20 cellular contexts compared by ENCODE assay signal in the genomic region with DNA sequence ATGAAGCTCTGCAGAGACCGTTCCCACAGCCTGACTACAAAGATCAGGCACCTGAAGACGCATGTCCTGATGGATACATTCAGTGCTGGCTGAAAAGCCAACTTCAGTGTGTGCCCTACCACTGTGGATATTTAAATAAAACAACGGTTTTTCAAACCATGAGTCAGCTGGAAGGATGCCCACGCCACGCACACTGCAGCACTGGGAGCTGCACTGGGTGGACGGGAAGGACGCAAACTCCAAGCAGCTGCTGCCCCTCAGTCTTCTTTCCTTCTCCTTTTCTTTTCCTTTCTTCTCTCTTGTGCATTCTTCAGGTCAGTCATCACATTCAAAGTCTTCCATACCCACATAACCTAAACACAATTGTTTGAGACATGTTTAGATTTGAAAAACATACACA. TPM values are rescaled to one million over a fixed set of nuclear protein-coding genes. Genes with fewer than 3 reads are reported as not detected.
DNase-seq lines count a peak whose midpoint lies in the region; ATAC-seq, FAIRE-seq and TF ChIP-seq lines count a peak whose summit lies in the region.
"Had no signal": no experiment of that assay in that cellular context is flagged by ENCODE, and none has a peak within 500 bp of the region (broad histone marks: within the 10 kb centered on the region; RNA-seq: fewer than 3 reads in every experiment).

No MANE protein-coding gene starts in this region.

- no peaks in the 10 kb centered on the region for H3K9me3 ChIP-seq in body of pancreas
- H3K9me3 ChIP-seq: gastrocnemius medialis, pancreas had no signal

- ATAC-seq in body of pancreas, result no peak
- ATAC-seq: activated CD4-positive, CD25-positive, alpha-beta regulatory T cell treated with anti-CD3 and anti-CD28 coated beads, Interleukin-2, amount 50 U/mL, for 24 hours; gastrocnemius medialis; left ventricle myocardium superior; pancreas; stimulated activated naive B cell treated with anti-CD40 and anti-IgM and Interleukin-4, amounts not matched to agents 10 μg/mL and 1 μg/mL and 100 μg/mL, for 72 hours; T-helper 17 cell had no signal

- WGBS in body of pancreas, 2 donors, result 76 to 77% methylated on average over 7 of the region's 7 CpGs

- H3K4me3 ChIP-seq in choroid plexus epithelial cell (ENCODE audit: low read depth, low read length), result no peak overlapping the region
- H3K4me3 ChIP-seq in body of pancreas, result no peak overlapping the region
- H3K4me3 ChIP-seq: gastrocnemius medialis, pancreas, skin epidermis, upper lobe of left lung had no signal

- TF ChIP-seq CTCF in choroid plexus epithelial cell (conservative IDR thresholded peaks at IDR 0.05; ENCODE audit: low read depth, low read length) (no peak), body of pancreas (IDR thresholded peaks at IDR 0.05) (no peak)

- H3K36me3 ChIP-seq in body of pancreas (replicated peaks in 1 of 2; ENCODE audit: insufficient read depth in 1 of 2, low read depth in 2 of 2), result peaks cover 7 to 11% of the 10 kb centered on the region in 2 donors

- no peak overlapping the region for H3K27ac ChIP-seq in body of pancreas
- H3K27ac ChIP-seq: gastrocnemius medialis, pancreas, skin epidermis, upper lobe of left lung had no signal

- intact Hi-C loops in body of pancreas (cut with DNase I), result no loop called here

- FAIRE-seq in RCC 7860 (lab: Jason Lieb, UNC), result no peak
- FAIRE-seq: bronchial epithelial cell, pancreas had no signal

- DNase-seq in ELR (ENCODE audit: low read depth), result peak; percentile 68
- DNase-seq in RCC 7860 (ENCODE audit: low spot score), result peak; percentile 17
- DNase-seq in choroid plexus epithelial cell (ENCODE audit: low read depth), result peak; percentile 68
- peak; percentile 61 for DNase-seq in myocyte (ENCODE audit: low read depth)
- DNase-seq in NCI-H1694 treated with DMSO at 0.1 percent for 48 hours (lab: John Stamatoyannopoulos, UW), result no peak
- DNase-seq in 8988T, result no peak
- DNase-seq in body of pancreas, result no peak
- DNase-seq in stimulated activated naive CD4-positive, alpha-beta T cell (lab: John Stamatoyannopoulos, UW), result no peak
- DNase-seq: activated naive CD4-positive, alpha-beta T cell treated with Interleukin-2 at 50 U/mL for 16 hours; DMS79 treated with DMSO at 0.1 percent for 48 hours; effector CD8-positive, alpha-beta T cell; gastrocnemius medialis; left ventricle myocardium superior; pancreas; stimulated activated naive B cell treated with anti-CD40 and anti-IgM and Interleukin-4, amounts not matched to agents 10 μg/mL and 1 μg/mL and 100 μg/mL, for 72 hours; T-helper 17 cell; upper lobe of left lung had no signal

- H3K4me1 ChIP-seq in body of pancreas, result no peaks in the 10 kb centered on the region
- H3K4me1 ChIP-seq: gastrocnemius medialis, pancreas, upper lobe of left lung had no signal

- H3K27me3 ChIP-seq in body of pancreas, result no peaks in the 10 kb centered on the region
- H3K27me3 ChIP-seq: gastrocnemius medialis, pancreas, upper lobe of left lung had no signal

- no peak for TF ChIP-seq POLR2A in body of pancreas (IDR thresholded peaks at IDR 0.05)

RNA-seq across cellular contexts. Expression of a gene that starts 7.9 kb away (rescaled TPM):
- 12.7 and 18.0 TPM in 2 replicates for total RNA-seq in myocyte
- 22.3 TPM for polyA plus RNA-seq in myocyte (2012)
- 10 to 100 TPM; 10.9 to 13.2 TPM for total RNA-seq in body of pancreas

Comparison
In these comparisons a context has a peak if more than half of its experiments do, and no peak if none do; other contexts are left out.
1. DNase-seq: peak in ELR (single experiment), RCC 7860 (single experiment), choroid plexus epithelial cell (single experiment) and myocyte (single experiment); none in NCI-H1694 treated with DMSO at 0.1 percent for 48 hours (single experiment), 8988T (single experiment), body of pancreas (0 of 4) and stimulated activated naive CD4-positive, alpha-beta T cell (0 of 6).